ENCODE assay signal across 9 cellular contexts in genomic region chr7:30321992-30322637, GRCh38. TPM values are rescaled to one million over a fixed set of nuclear protein-coding genes. Genes with fewer than 3 reads are reported as not detected.
A peak's percentile ranks its signal among the peaks of the same experiment; 100 is the strongest.
DNase-seq lines count a peak whose midpoint lies in the region; ATAC-seq and TF ChIP-seq lines count a peak whose summit lies in the region.
"Had no signal": no experiment of that assay in that cellular context is flagged by ENCODE, and none has a peak within 500 bp of the region (broad histone marks: within the 10 kb centered on the region; RNA-seq: fewer than 3 reads in every experiment).

No MANE protein-coding gene starts in this region.

- H3K4me1 ChIP-seq in adipocyte (ENCODE audit: control insufficient read depth, insufficient read depth, low read length) (peaks cover 21% of the 10 kb centered on the region), muscle layer of duodenum (ENCODE audit: control insufficient read depth in 1 of 2, insufficient read depth in 2 of 2, low read length in 2 of 2) (peaks cover 12 to 13% of the 10 kb centered on the region in 2 donors), smooth muscle cell (ENCODE audit: low read depth) (peaks cover 12% of the 10 kb centered on the region)

- peak; percentile 81 for ATAC-seq in GM21786 (IDR thresholded peaks at IDR 0.05; ENCODE audit: unreplicated experiment)

- 86% methylated on average over 6 of the region's 6 CpGs for WGBS in smooth muscle cell (ENCODE audit: low lambda C conversion rate)

- H3K4me2 ChIP-seq in smooth muscle cell = no peak overlapping the region

- peaks cover 16% of the 10 kb centered on the region for H3K79me2 ChIP-seq in smooth muscle cell (ENCODE audit: low read depth)

- H3K27me3 ChIP-seq in adipocyte (replicated peaks; ENCODE audit: control insufficient read depth, insufficient read depth, low read length) (no peaks in the 10 kb centered on the region), muscle layer of duodenum (ENCODE audit: low read depth, low read length) (no peaks in the 10 kb centered on the region), smooth muscle cell (ENCODE audit: low read depth) (no peaks in the 10 kb centered on the region)

- H3K36me3 ChIP-seq in adipocyte (ENCODE audit: control insufficient read depth, insufficient read depth, low read length, severe bottlenecking) (no peaks in the 10 kb centered on the region), muscle layer of duodenum (ENCODE audit: control insufficient read depth in 1 of 2, insufficient read depth in 2 of 2, low read length in 2 of 2) (no peaks in the 10 kb centered on the region), smooth muscle cell (ENCODE audit: low read depth) (no peaks in the 10 kb centered on the region)

- H3K9me3 ChIP-seq in adipocyte (ENCODE audit: control insufficient read depth, low read length) = no peaks in the 10 kb centered on the region
- H3K9me3 ChIP-seq in muscle layer of duodenum (ENCODE audit: control insufficient read depth in 1 of 2, low read length in 2 of 2) = no peaks in the 10 kb centered on the region
- H3K9me3 ChIP-seq in smooth muscle cell (replicated peaks; ENCODE audit: low read depth) = no peaks in the 10 kb centered on the region

- H3K27ac ChIP-seq in muscle layer of duodenum (ENCODE audit: low read length) = peak overlapping the region; percentile 83
- no peak overlapping the region for H3K27ac ChIP-seq in smooth muscle cell (ENCODE audit: low read depth)
- H3K27ac ChIP-seq: 22Rv1 had no signal

- peak overlapping the region; percentile 52 for H3K9ac ChIP-seq in adipocyte (ENCODE audit: low read length)
- no peak overlapping the region for H3K9ac ChIP-seq in smooth muscle cell (ENCODE audit: low read depth)

- TF ChIP-seq CTCF in smooth muscle cell (IDR thresholded peaks at IDR 0.05; ENCODE audit: borderline replicate concordance, insufficient read depth, poor library complexity, severe bottlenecking) = no peak

- peak overlapping the region; percentile 70 for H3K4me3 ChIP-seq in adipocyte (ENCODE audit: low read length)
- H3K4me3 ChIP-seq in muscle layer of duodenum (ENCODE audit: low read depth in 1 of 2, low read length in 2 of 2) = peak overlapping the region; percentile 33 to 57
- no peak overlapping the region for H3K4me3 ChIP-seq in smooth muscle cell

- no peak overlapping the region for H2AFZ ChIP-seq in smooth muscle cell (ENCODE audit: low read depth)

- peak; percentile 13 to 55 for DNase-seq in NCI-H2081 (lab: John Stamatoyannopoulos, UW)
- no peak for DNase-seq in NCI-H2081 treated with DMSO at 0.1 percent for 48 hours (lab: John Stamatoyannopoulos, UW)
- peak; percentile 59 to 78 for DNase-seq in Kasumi-1 (lab: John Stamatoyannopoulos, UW)
- peak; percentile 27 for DNase-seq in adipocyte (ENCODE audit: low read depth)
- DNase-seq in GM19238 (ENCODE audit: insufficient read length, low spot score) = no peak
- no peak for DNase-seq in smooth muscle cell (lab: John Stamatoyannopoulos, UW; ENCODE audit: unreplicated experiment)

- H3F3A ChIP-seq in smooth muscle cell (ENCODE audit: low read depth) = no peaks in the 10 kb centered on the region

- no peaks in the 10 kb centered on the region for H4K20me1 ChIP-seq in smooth muscle cell (ENCODE audit: low read depth)

RNA-seq across cellular contexts. Expression of gene ZNRF2, which starts 37.7 kb away (rescaled TPM):
- total RNA-seq in smooth muscle cell = 12.7 and 13.5 TPM in 2 replicates
- 2.1 and 7.4 TPM in 2 replicates for polyA plus RNA-seq in smooth muscle cell

Comparison
In these comparisons a context has a peak if more than half of its experiments do, and no peak if none do; other contexts are left out.
1. DNase-seq: peak in NCI-H2081 (2 of 2), Kasumi-1 (2 of 2) and adipocyte (single experiment); none in NCI-H2081 treated with DMSO at 0.1 percent for 48 hours (single experiment), GM19238 (single experiment) and smooth muscle cell (single experiment).